Comparison of ENCODE assay signal across 14 cellular contexts in the genomic region with DNA sequence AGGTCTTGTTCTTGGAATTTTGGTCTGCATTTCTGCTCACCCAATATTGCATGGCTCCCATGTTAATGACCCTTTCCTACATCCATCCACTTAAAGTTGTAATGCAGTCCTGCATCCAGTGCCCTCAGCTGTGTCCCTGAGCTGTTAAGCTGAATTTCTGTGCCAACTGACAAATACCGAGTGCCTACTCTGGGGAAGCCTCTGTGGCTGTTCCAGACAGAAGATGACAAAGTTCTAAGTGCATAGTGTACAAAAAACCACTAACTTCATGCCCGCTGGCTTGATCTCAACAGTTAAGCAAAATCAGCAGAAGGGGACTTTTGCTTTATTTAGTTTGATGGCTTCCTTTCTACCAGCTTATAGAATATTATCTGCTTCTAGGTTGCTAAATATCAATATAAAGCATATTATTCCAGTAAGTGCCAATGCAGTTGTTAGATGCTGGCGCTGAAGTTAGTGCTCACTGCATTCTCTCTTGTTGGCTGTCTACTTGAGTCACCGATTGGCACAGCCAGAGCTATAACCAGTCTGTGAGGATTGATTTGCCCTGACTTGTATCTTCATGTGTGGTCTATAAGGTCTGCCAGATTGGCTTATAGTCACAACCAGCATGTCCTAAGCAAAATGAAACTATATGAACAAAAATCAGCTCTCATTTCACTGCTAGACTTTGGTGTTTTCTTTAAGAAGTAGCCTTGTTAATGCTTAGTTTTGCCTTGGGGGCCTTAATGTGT.
DNase-seq lines count a peak whose midpoint lies in the region; ATAC-seq and TF ChIP-seq lines count a peak whose summit lies in the region.
"Had no signal": no experiment of that assay in that cellular context is flagged by ENCODE, and none has a peak within 500 bp of the region (broad histone marks: within the 10 kb centered on the region; RNA-seq: fewer than 3 reads in every experiment).

No MANE protein-coding gene starts in this region.

- peak overlapping the region in 6 of 8 donors; percentile 25 to 84 (median 70) for H3K27ac Mint-ChIP-seq in CD8-positive, alpha-beta memory T cell

- no peak overlapping the region for H3K4me3 ChIP-seq in CD8-positive, alpha-beta memory T cell (ENCODE audit: low read length)
- H3K4me3 ChIP-seq: adrenal gland had no signal

- H3K36me3 Mint-ChIP-seq in CD8-positive, alpha-beta memory T cell: peaks cover 11 to 81% (median 27%) of the 10 kb centered on the region in 3 donors

- TF ChIP-seq CTCF in VCaP (conservative IDR thresholded peaks at IDR 0.05): no peak

- DNase-seq in CD8-positive, alpha-beta memory T cell: no peak
- DNase-seq in glomerular visceral epithelial cell (ENCODE audit: extremely low spot score) (peak; percentile 49), sciatic nerve (ENCODE audit: low spot score) (no peak), posterior vena cava (ENCODE audit: low spot score) (no peak)
- DNase-seq: DMS79, foreskin melanocyte, H7, NCI-H1048 had no signal

- ATAC-seq in sciatic nerve: peak; percentile 8
- no peak for ATAC-seq in HG03097 (IDR thresholded peaks at IDR 0.05; ENCODE audit: low FRiP score, unreplicated experiment)
- ATAC-seq in HG03342 (IDR thresholded peaks at IDR 0.05; ENCODE audit: unreplicated experiment): no peak
- no peak for ATAC-seq in GM18870 (IDR thresholded peaks at IDR 0.05; ENCODE audit: unreplicated experiment)
- ATAC-seq: WTC11 had no signal

- CTCF ChIA-PET in CD8-positive, alpha-beta memory T cell (lab: Charles Lee): interaction anchor here (1.3 to 1.5 kb wide), 2 partner anchors 187 to 199 kb away, joined by 3 read pairs; a partner anchor contains a TSS

- H3K4me1 Mint-ChIP-seq in CD8-positive, alpha-beta memory T cell: peaks cover 23 to 33% (median 31%) of the 10 kb centered on the region in 3 donors

- peaks cover 22% of the 10 kb centered on the region for H3K36me3 ChIP-seq in CD8-positive, alpha-beta memory T cell (ENCODE audit: insufficient read depth, low read length)

- no peaks in the 10 kb centered on the region for H3K27me3 ChIP-seq in CD8-positive, alpha-beta memory T cell (ENCODE audit: insufficient read depth, low read length, poor library complexity, severe bottlenecking)
- H3K27me3 ChIP-seq: adrenal gland had no signal

- no peaks in the 10 kb centered on the region for H3K27me3 Mint-ChIP-seq in CD8-positive, alpha-beta memory T cell

- H3K9me3 Mint-ChIP-seq in CD8-positive, alpha-beta memory T cell: no peaks in the 10 kb centered on the region
- H3K9me3 Mint-ChIP-seq: WTC11 had no signal

- POLR2A ChIA-PET in CD8-positive, alpha-beta memory T cell (lab: Charles Lee): no interaction called here

- intact Hi-C loops in sciatic nerve (cut with DNase I) (no loop called here), posterior vena cava (cut with DNase I) (no loop called here)

- no peaks in the 10 kb centered on the region for H3K9me3 ChIP-seq in CD8-positive, alpha-beta memory T cell (ENCODE audit: low read length)
- H3K9me3 ChIP-seq: adrenal gland had no signal

- H3K27ac ChIP-seq in CD8-positive, alpha-beta memory T cell (ENCODE audit: low read depth, low read length): no peak overlapping the region
- peak overlapping the region; percentile 88 for H3K27ac ChIP-seq in VCaP

- H3K4me1 ChIP-seq in CD8-positive, alpha-beta memory T cell (ENCODE audit: insufficient read depth, low read length): no peaks in the 10 kb centered on the region

- no peak overlapping the region for H3K4me3 Mint-ChIP-seq in CD8-positive, alpha-beta memory T cell
- H3K4me3 Mint-ChIP-seq: WTC11 had no signal
